1 cellular context compared by ENCODE assay signal in the genomic region with DNA sequence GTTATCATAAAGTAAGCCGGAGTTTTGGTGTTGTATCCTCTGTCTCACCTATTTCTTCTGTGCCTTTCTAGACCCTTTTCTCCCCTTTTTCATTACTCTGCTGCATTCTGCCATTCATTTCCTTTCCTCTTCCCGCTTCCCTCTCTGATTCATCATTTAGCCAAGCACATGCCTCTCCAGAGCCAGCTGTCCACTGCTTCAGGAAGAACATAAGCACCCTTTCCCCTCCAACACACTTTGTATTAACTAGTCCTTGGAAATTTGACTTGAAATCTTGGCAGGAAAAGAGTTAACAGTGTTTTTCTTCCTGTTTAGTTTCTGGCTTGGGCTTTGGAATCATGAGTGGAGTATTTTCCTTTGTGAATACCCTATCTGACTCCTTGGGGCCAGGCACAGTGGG.
TF ChIP-seq lines count a peak whose summit lies in the region.

No MANE protein-coding gene starts in this region.

TF ChIP-seq in endothelial cell of umbilical vein, 7 proteins besides CTCF, POLR2A, EP300 and RAD21:
- peak; percentile 45 for TF ChIP-seq JUN (IDR thresholded peaks at IDR 0.05; ENCODE audit: borderline replicate concordance, insufficient read depth, insufficient read length, low read depth)
- TF ChIP-seq POLR2AphosphoS5 (IDR thresholded peaks at IDR 0.05; ENCODE audit: insufficient read depth, low read depth, low read length): peak; percentile 53
- no peak for TF ChIP-seq EZH2 (IDR thresholded peaks at IDR 0.05; ENCODE audit: borderline replicate concordance, low read depth, low read length, severe bottlenecking)
- TF ChIP-seq, protein P1, sequence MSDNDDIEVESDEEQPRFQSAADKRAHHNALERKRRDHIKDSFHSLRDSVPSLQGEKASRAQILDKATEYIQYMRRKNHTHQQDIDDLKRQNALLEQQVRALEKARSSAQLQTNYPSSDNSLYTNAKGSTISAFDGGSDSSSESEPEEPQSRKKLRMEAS (IDR thresholded peaks at IDR 0.05; ENCODE audit: insufficient read depth, insufficient read length): peak; percentile 23
- no peak for TF ChIP-seq GATA2 (IDR thresholded peaks at IDR 0.05; ENCODE audit: insufficient read depth, insufficient read length, low read depth, low read length)
- peak; percentile 48 for TF ChIP-seq MYC (IDR thresholded peaks at IDR 0.05; ENCODE audit: low read depth, low read length)
- TF ChIP-seq FOS (IDR thresholded peaks at IDR 0.05; ENCODE audit: borderline replicate concordance, insufficient read depth, low read length): peak; percentile 91
